ENCODE assay signal across 11 cellular contexts in genomic region chr5:121967187-121967586, GRCh38. TPM values are rescaled to one million over a fixed set of nuclear protein-coding genes. Genes with fewer than 3 reads are reported as not detected.
DNase-seq lines count a peak whose midpoint lies in the region; ATAC-seq, FAIRE-seq and TF ChIP-seq lines count a peak whose summit lies in the region.
"Had no signal": no experiment of that assay in that cellular context is flagged by ENCODE, and none has a peak within 500 bp of the region (broad histone marks: within the 10 kb centered on the region; RNA-seq: fewer than 3 reads in every experiment).

No MANE protein-coding gene starts in this region.

- no peak overlapping the region for H3K4me3 Mint-ChIP-seq in osteocyte (ENCODE audit: unreplicated experiment)
- H3K4me3 Mint-ChIP-seq in stimulated activated naive B cell treated with anti-CD40 and anti-IgM and Interleukin-4, amounts not matched to agents 10 μg/mL and 1 μg/mL and 100 μg/mL, for 72 hours = no peak overlapping the region

- no peak overlapping the region for H3K9ac ChIP-seq in OCI-LY3 (ENCODE audit: low read length)

- no peak overlapping the region for H3K27ac Mint-ChIP-seq in osteocyte (ENCODE audit: unreplicated experiment)
- no peak overlapping the region for H3K27ac Mint-ChIP-seq in stimulated activated naive B cell treated with anti-CD40 and anti-IgM and Interleukin-4, amounts not matched to agents 10 μg/mL and 1 μg/mL and 100 μg/mL, for 72 hours

- no peak overlapping the region for H3K27ac ChIP-seq in OCI-LY3 (ENCODE audit: low read length)
- H3K27ac ChIP-seq: esophagus squamous epithelium had no signal

- H3K79me2 ChIP-seq in OCI-LY3 (ENCODE audit: low read length) = peaks cover 99% of the 10 kb centered on the region

- H3K9me3 Mint-ChIP-seq in osteocyte (ENCODE audit: unreplicated experiment) = peaks cover 5% of the 10 kb centered on the region
- peaks cover 0 to 9% of the 10 kb centered on the region in 2 donors for H3K9me3 Mint-ChIP-seq in stimulated activated naive B cell treated with anti-CD40 and anti-IgM and Interleukin-4, amounts not matched to agents 10 μg/mL and 1 μg/mL and 100 μg/mL, for 72 hours

- peaks cover 24% of the 10 kb centered on the region for H4K20me1 ChIP-seq in OCI-LY3 (ENCODE audit: insufficient read depth, low read length)

- peaks cover 16% of the 10 kb centered on the region for H3K4me1 Mint-ChIP-seq in osteocyte (ENCODE audit: unreplicated experiment)
- peaks cover 27 to 40% of the 10 kb centered on the region in 2 donors for H3K4me1 Mint-ChIP-seq in stimulated activated naive B cell treated with anti-CD40 and anti-IgM and Interleukin-4, amounts not matched to agents 10 μg/mL and 1 μg/mL and 100 μg/mL, for 72 hours

- H3K27me3 Mint-ChIP-seq in osteocyte (ENCODE audit: unreplicated experiment) = no peaks in the 10 kb centered on the region
- H3K27me3 Mint-ChIP-seq in stimulated activated naive B cell treated with anti-CD40 and anti-IgM and Interleukin-4, amounts not matched to agents 10 μg/mL and 1 μg/mL and 100 μg/mL, for 72 hours = no peaks in the 10 kb centered on the region

- H3K4me1 ChIP-seq in OCI-LY3 (ENCODE audit: low read length) = peaks cover 9% of the 10 kb centered on the region

- H3K36me3 Mint-ChIP-seq in osteocyte (ENCODE audit: unreplicated experiment) = peaks cover 8% of the 10 kb centered on the region
- peaks cover 23 to 24% of the 10 kb centered on the region in 2 donors for H3K36me3 Mint-ChIP-seq in stimulated activated naive B cell treated with anti-CD40 and anti-IgM and Interleukin-4, amounts not matched to agents 10 μg/mL and 1 μg/mL and 100 μg/mL, for 72 hours

- H3K4me2 ChIP-seq in OCI-LY3 (ENCODE audit: low read length) = no peak overlapping the region

- FAIRE-seq in G401.6 (lab: Jason Lieb, UNC) (peak; percentile 39), endometrium (lab: Jason Lieb, UNC) (peak; percentile 89)

- no peaks in the 10 kb centered on the region for H3K27me3 ChIP-seq in OCI-LY3 (ENCODE audit: low read depth, low read length)
- H3K27me3 ChIP-seq: esophagus squamous epithelium had no signal

- DNase-seq in osteocyte (ENCODE audit: extremely low spot score, unreplicated experiment) (no peak), DMS114 treated with DMSO at 0.1 percent for 48 hours (lab: John Stamatoyannopoulos, UW; ENCODE audit: unreplicated experiment) (no peak), activated gamma-delta T cell treated with Interleukin-2 at 50 U/mL for 16 hours (no peak)
- no peak for DNase-seq in stimulated activated naive B cell treated with anti-CD40 and anti-IgM and Interleukin-4, amounts not matched to agents 10 μg/mL and 1 μg/mL and 100 μg/mL, for 72 hours
- DNase-seq: activated effector memory CD4-positive, alpha-beta T cell treated with anti-CD3 and anti-CD28 coated beads, Interleukin-2, amount 50 U/mL, for 16 hours; esophagus squamous epithelium; NCI-H345 had no signal

- H3K9me3 ChIP-seq in OCI-LY3 (ENCODE audit: insufficient read depth, low read length) = no peaks in the 10 kb centered on the region
- H3K9me3 ChIP-seq: esophagus squamous epithelium had no signal

- no peak overlapping the region for H2AFZ ChIP-seq in OCI-LY3 (ENCODE audit: low read depth, low read length)

- H3K4me3 ChIP-seq in OCI-LY3 (ENCODE audit: low read length) = no peak overlapping the region
- H3K4me3 ChIP-seq: esophagus squamous epithelium had no signal

- ATAC-seq in HG02759 (IDR thresholded peaks at IDR 0.05; ENCODE audit: unreplicated experiment) = no peak
- no peak for ATAC-seq in stimulated activated naive B cell treated with anti-CD40 and anti-IgM and Interleukin-4, amounts not matched to agents 10 μg/mL and 1 μg/mL and 100 μg/mL, for 72 hours (replicated peaks)

- peak; percentile 17; the same call in 1 of the 2 replicates for TF ChIP-seq CTCF in OCI-LY3 (IDR thresholded peaks at IDR 0.05; ENCODE audit: low read depth, low read length)
- TF ChIP-seq CTCF in osteocyte (IDR thresholded peaks at IDR 0.05) = peak; percentile 64

- no peaks in the 10 kb centered on the region for H3K36me3 ChIP-seq in OCI-LY3 (replicated peaks; ENCODE audit: low read depth, low read length)
- H3K36me3 ChIP-seq: esophagus squamous epithelium had no signal

RNA-seq across cellular contexts. Expression of gene SRFBP1, which starts 5.4 kb away (rescaled TPM):
- 9.8 and 10.8 TPM in 2 replicates for total RNA-seq in osteocyte
